21 cellular contexts compared by ENCODE assay signal in the genomic region with DNA sequence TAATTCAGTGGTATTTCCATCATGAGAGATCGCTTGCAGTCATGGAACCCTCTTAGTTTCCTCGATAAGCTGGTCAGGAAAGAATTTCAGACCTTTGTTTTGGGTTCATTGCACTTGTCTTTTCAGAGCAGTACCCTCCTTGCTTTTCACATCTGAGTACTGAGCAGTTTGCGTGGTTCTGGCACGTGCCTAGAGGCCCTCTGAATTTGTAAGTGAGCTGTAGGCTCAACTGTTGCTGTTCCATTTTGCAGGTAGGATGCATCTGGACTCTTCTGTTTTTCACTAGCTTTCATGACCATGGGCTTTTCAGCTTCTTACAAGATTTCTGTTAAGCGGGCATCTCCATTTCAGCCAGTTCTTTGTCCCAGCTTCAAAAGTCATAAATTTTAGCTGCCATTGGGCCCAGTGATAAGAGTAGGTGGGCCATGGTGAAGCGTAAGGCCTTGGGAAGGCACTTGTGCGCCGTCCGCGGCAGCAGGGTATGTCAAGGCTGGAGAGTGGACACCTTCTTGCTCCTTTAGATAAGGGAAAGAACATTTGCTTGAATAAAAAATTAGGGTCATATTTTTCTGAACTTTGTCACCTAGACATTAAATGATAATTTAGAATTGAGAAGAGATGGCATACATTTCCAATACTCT. TPM values are rescaled to one million over a fixed set of nuclear protein-coding genes. Genes with fewer than 3 reads are reported as not detected.
DNase-seq lines count a peak whose midpoint lies in the region; ATAC-seq and TF ChIP-seq lines count a peak whose summit lies in the region.
"Had no signal": no experiment of that assay in that cellular context is flagged by ENCODE, and none has a peak within 500 bp of the region (broad histone marks: within the 10 kb centered on the region; RNA-seq: fewer than 3 reads in every experiment).

No MANE protein-coding gene starts in this region.

- H3K18ac ChIP-seq in mesenchymal stem cell (ENCODE audit: low read depth in 1 of 2, low read length in 2 of 2), result no peak overlapping the region

- no peak for TF ChIP-seq CTCF in DOHH2 (IDR thresholded peaks at IDR 0.05; ENCODE audit: low read depth, low read length, poor library complexity, severe bottlenecking)

- peak overlapping the region; percentile 4 for H3K27ac Mint-ChIP-seq in T-helper 2 cell treated with Interferon-gamma antibody and Interleukin-4, amounts not matched to agents 5 μg/mL and 100 μg/mL, for 36 hours
- H3K27ac Mint-ChIP-seq in T-cell, result peak overlapping the region; percentile 50 to 58

- no peak overlapping the region for H2BK12ac ChIP-seq in mesenchymal stem cell (ENCODE audit: low read length in 2 of 2)

- no peak overlapping the region for H3K4me3 Mint-ChIP-seq in T-helper 2 cell treated with Interferon-gamma antibody and Interleukin-4, amounts not matched to agents 5 μg/mL and 100 μg/mL, for 36 hours
- H3K4me3 Mint-ChIP-seq in T-cell, result no peak overlapping the region
- H3K4me3 Mint-ChIP-seq: natural killer cell had no signal

- H3K36me3 ChIP-seq in DOHH2 (ENCODE audit: control insufficient read depth, low read length) (no peaks in the 10 kb centered on the region), mesenchymal stem cell (ENCODE audit: control insufficient read depth in 1 of 2, insufficient read depth in 2 of 2, low read depth in 1 of 2, low read length in 2 of 2) (peaks cover 4 to 19% of the 10 kb centered on the region in 2 experiments)
- H3K36me3 ChIP-seq: BE2C, cardiac muscle cell, HAP-1 had no signal

- peaks cover 50% of the 10 kb centered on the region for H3K79me2 ChIP-seq in DOHH2 (ENCODE audit: control insufficient read depth, low read length)

- H2BK5ac ChIP-seq in mesenchymal stem cell (ENCODE audit: low read depth, low read length, poor library complexity, severe bottlenecking), result no peak overlapping the region

- H4K20me1 ChIP-seq in DOHH2 (ENCODE audit: control insufficient read depth, insufficient read depth, low read depth, low read length), result no peaks in the 10 kb centered on the region

- H3K4me1 ChIP-seq in DOHH2 (ENCODE audit: control insufficient read depth, low read length), result peaks cover 70% of the 10 kb centered on the region
- peaks cover 7% of the 10 kb centered on the region for H3K4me1 ChIP-seq in mesenchymal stem cell (ENCODE audit: control insufficient read depth, insufficient read depth, low read depth, low read length)
- H3K4me1 ChIP-seq: BE2C had no signal

- H3K27me3 Mint-ChIP-seq in T-helper 2 cell treated with Interferon-gamma antibody and Interleukin-4, amounts not matched to agents 5 μg/mL and 100 μg/mL, for 36 hours (ENCODE audit: low read depth), result no peaks in the 10 kb centered on the region
- H3K27me3 Mint-ChIP-seq in T-cell, result no peaks in the 10 kb centered on the region

- H3K9ac ChIP-seq in mesenchymal stem cell (ENCODE audit: low read length), result no peak overlapping the region

- CTCF ChIA-PET in T-cell (lab: Charles Lee), result interaction anchor here in 1 of 2 donors (0.5 to 2.0 kb wide), 2 partner anchors 9 to 28 kb away, joined by 4 to 8 read pairs; no protein-coding TSS in a partner anchor

- H3K27me3 ChIP-seq in DOHH2 (ENCODE audit: control insufficient read depth, low read length), result no peaks in the 10 kb centered on the region
- H3K27me3 ChIP-seq in mesenchymal stem cell (ENCODE audit: control insufficient read depth in 1 of 2, insufficient read depth in 1 of 2, low read length in 2 of 2), result no peaks in the 10 kb centered on the region
- H3K27me3 ChIP-seq: BE2C, cardiac muscle cell, dorsolateral prefrontal cortex had no signal

- ATAC-seq in T-cell (replicated peaks in 1 of 4), result no peak
- ATAC-seq: natural killer cell had no signal

- H2AFZ ChIP-seq in mesenchymal stem cell (ENCODE audit: low read depth, low read length), result no peak overlapping the region

- peaks cover 58% of the 10 kb centered on the region for H3K4me1 Mint-ChIP-seq in T-helper 2 cell treated with Interferon-gamma antibody and Interleukin-4, amounts not matched to agents 5 μg/mL and 100 μg/mL, for 36 hours (ENCODE audit: low read depth)
- peaks cover 68 to 78% (median 73%) of the 10 kb centered on the region in 3 donors for H3K4me1 Mint-ChIP-seq in T-cell

- no peaks in the 10 kb centered on the region for H3K9me3 Mint-ChIP-seq in T-helper 2 cell treated with Interferon-gamma antibody and Interleukin-4, amounts not matched to agents 5 μg/mL and 100 μg/mL, for 36 hours
- no peaks in the 10 kb centered on the region for H3K9me3 Mint-ChIP-seq in T-cell
- H3K9me3 Mint-ChIP-seq: natural killer cell had no signal

- POLR2A ChIA-PET in T-cell (lab: Charles Lee), result interaction anchor here in 1 of 2 donors (0.5 kb wide), 1 partner anchor 43 kb away, joined by 7 read pairs; no protein-coding TSS in a partner anchor

- H3K4me2 ChIP-seq in DOHH2 (ENCODE audit: low read length), result peak overlapping the region; percentile 11; the same call in 1 of the 2 replicates
- H3K4me2 ChIP-seq in mesenchymal stem cell (ENCODE audit: low read length, poor library complexity, severe bottlenecking), result no peak overlapping the region

- H3K14ac ChIP-seq in mesenchymal stem cell (ENCODE audit: low read length in 2 of 2), result no peak overlapping the region

- 95% methylated on average over 10 of the region's 10 CpGs for WGBS in mesenchymal stem cell

- no peaks in the 10 kb centered on the region for H3K9me3 ChIP-seq in DOHH2 (ENCODE audit: control insufficient read depth, insufficient read depth, low read length)
- H3K9me3 ChIP-seq in mesenchymal stem cell (ENCODE audit: control insufficient read depth, low read length), result no peaks in the 10 kb centered on the region
- H3K9me3 ChIP-seq: BE2C, HAP-1 had no signal

- no peaks in the 10 kb centered on the region for H3K9me2 ChIP-seq in DOHH2 (replicated peaks; ENCODE audit: control insufficient read depth, low read length)

- H2BK120ac ChIP-seq in mesenchymal stem cell (ENCODE audit: low read depth, low read length), result no peak overlapping the region

- no peak overlapping the region for H3K23ac ChIP-seq in mesenchymal stem cell (ENCODE audit: low read length in 2 of 2)

- H2BK15ac ChIP-seq in mesenchymal stem cell (ENCODE audit: low read depth, poor library complexity, severe bottlenecking), result no peak overlapping the region

- H2AK5ac ChIP-seq in mesenchymal stem cell (ENCODE audit: low read length, severe bottlenecking), result peak overlapping the region; percentile 13

- H3F3A ChIP-seq in DOHH2 (ENCODE audit: control insufficient read depth, insufficient read depth), result peaks cover 8% of the 10 kb centered on the region; the same call in 1 of the 2 replicates

- no peak overlapping the region for H3K4ac ChIP-seq in mesenchymal stem cell (ENCODE audit: low read depth in 1 of 2, low read length in 2 of 2)

- peaks cover 19% of the 10 kb centered on the region for H3K36me3 Mint-ChIP-seq in T-helper 2 cell treated with Interferon-gamma antibody and Interleukin-4, amounts not matched to agents 5 μg/mL and 100 μg/mL, for 36 hours (ENCODE audit: low read depth)
- H3K36me3 Mint-ChIP-seq in T-cell, result peaks cover 3% of the 10 kb centered on the region
- H3K36me3 Mint-ChIP-seq: natural killer cell had no signal

- H4K91ac ChIP-seq in mesenchymal stem cell (ENCODE audit: low read length), result no peak overlapping the region

- DNase-seq in T-helper 2 cell treated with Interferon-gamma antibody and Interleukin-4, amounts not matched to agents 5 μg/mL and 100 μg/mL, for 36 hours (ENCODE audit: low spot score), result no peak
- DNase-seq in T-helper 2 cell (no peak), T-cell (no peak), mesenchymal stem cell (no peak), NCI-H1436 (lab: John Stamatoyannopoulos, UW) (no peak), NOMO-1 treated with dmso at 0.1 percent for 144 hours (lab: John Stamatoyannopoulos, UW; ENCODE audit: unreplicated experiment) (no peak), NCI-H1694 (lab: John Stamatoyannopoulos, UW) (no peak)
- DNase-seq: 8988T, amniotic stem cell, BE2C, dorsolateral prefrontal cortex, kidney glomerular epithelial cell, natural killer cell, NCI-H1417, NCI-H2171, NCI-H69, SHP77 had no signal

- H3K4me3 ChIP-seq in DOHH2 (ENCODE audit: low read length) (peak overlapping the region; percentile 0; the same call in 1 of the 2 replicates), mesenchymal stem cell (ENCODE audit: insufficient read depth in 1 of 2, low read depth in 1 of 2, low read length in 2 of 2) (no peak overlapping the region)
- H3K4me3 ChIP-seq: cardiac muscle cell, dorsolateral prefrontal cortex, HAP-1 had no signal

- H3K79me1 ChIP-seq in mesenchymal stem cell (replicated peaks; ENCODE audit: low read length, poor library complexity, severe bottlenecking), result peaks cover 18% of the 10 kb centered on the region

- no peak overlapping the region for H4K8ac ChIP-seq in mesenchymal stem cell (ENCODE audit: low read length)

- H3K27ac ChIP-seq in DOHH2 (ENCODE audit: low read depth, low read length) (no peak overlapping the region), mesenchymal stem cell (ENCODE audit: low read length, poor library complexity, severe bottlenecking) (no peak overlapping the region)
- H3K27ac ChIP-seq: cardiac muscle cell, epithelial cell of prostate had no signal

RNA-seq across cellular contexts. Expression of a gene that starts 35.8 kb away (rescaled TPM):
- total RNA-seq in T-cell, result 10 to 100 TPM; 20.0 to 73.1 (median 29.5) TPM
- polyA plus RNA-seq in mesenchymal stem cell (2013, experiment 1 of 2), result 13.8 TPM
- 11.2 TPM for polyA plus RNA-seq in mesenchymal stem cell (2013, experiment 2 of 2)
